In the genomic region with DNA sequence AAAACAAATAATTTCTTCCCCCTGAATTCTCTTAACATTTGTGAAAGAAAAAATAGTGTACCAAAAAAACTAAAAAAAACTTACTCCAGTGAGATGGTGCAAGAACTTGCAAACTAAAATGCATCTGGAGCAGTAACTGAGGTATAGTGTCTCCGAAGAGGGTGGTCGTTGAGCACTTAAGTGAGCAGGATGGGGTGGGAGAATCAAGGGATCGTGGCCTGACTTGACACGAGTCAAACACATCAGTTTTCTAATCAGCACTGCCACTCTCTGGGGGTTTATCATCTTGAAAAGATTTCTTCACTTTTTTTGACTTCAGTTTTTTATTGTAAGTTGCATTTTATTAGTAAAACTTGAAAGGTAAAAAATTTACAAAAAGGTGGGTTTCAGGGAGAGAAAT, we compare ENCODE assay signal across 21 cellular contexts. TPM values are rescaled to one million over a fixed set of nuclear protein-coding genes. Genes with fewer than 3 reads are reported as not detected.
DNase-seq lines count a peak whose midpoint lies in the region; ATAC-seq, FAIRE-seq and TF ChIP-seq lines count a peak whose summit lies in the region.
"Had no signal": no experiment of that assay in that cellular context is flagged by ENCODE, and none has a peak within 500 bp of the region (broad histone marks: within the 10 kb centered on the region; RNA-seq: fewer than 3 reads in every experiment).

No MANE protein-coding gene starts in this region.

- peaks cover 46% of the 10 kb centered on the region for H3K4me1 Mint-ChIP-seq in activated CD4-positive, alpha-beta memory T cell treated with anti-CD3 and anti-CD28 coated beads, Interleukin-2, amount 10 ng/mL, durations not matched to agents 7 days and 5 days
- peaks cover 36 to 77% of the 10 kb centered on the region in 2 donors for H3K4me1 Mint-ChIP-seq in immature natural killer cell

- H4K20me1 ChIP-seq in keratinocyte (ENCODE audit: control insufficient read depth, extremely low read depth, insufficient read depth, low read length), result no peaks in the 10 kb centered on the region

- DNase-seq in NCI-H82 (lab: John Stamatoyannopoulos, UW) (peak; percentile 2), NCI-H82 treated with DMSO at 0.1 percent for 48 hours (lab: John Stamatoyannopoulos, UW; ENCODE audit: unreplicated experiment) (no peak), HAP-1 (ENCODE audit: low spot score in 2 of 2) (peak in 1 of 2 experiments; percentile 19), keratinocyte (ENCODE audit: low read depth, low spot score) (no peak), omental fat pad (ENCODE audit: low spot score) (no peak), immature natural killer cell (no peak), dorsolateral prefrontal cortex (no peak)
- DNase-seq in activated CD4-positive, alpha-beta memory T cell treated with anti-CD3 and anti-CD28 coated beads, Interleukin-2, amount 10 ng/mL, durations not matched to agents 7 days and 5 days, result no peak
- DNase-seq: activated CD4-positive, CD25-positive, alpha-beta regulatory T cell; amygdala; heart left ventricle; left lung; NCI-H1105; NCI-H2227 treated with DMSO at 0.1 percent for 48 hours; stimulated activated CD4-positive, alpha-beta T cell treated with anti-CD3 and anti-CD28 coated beads, Interleukin-2, amount 100 ng/mL, for 48 hours had no signal

- peaks cover 27% of the 10 kb centered on the region for H3K9me3 Mint-ChIP-seq in activated CD4-positive, alpha-beta memory T cell treated with anti-CD3 and anti-CD28 coated beads, Interleukin-2, amount 10 ng/mL, durations not matched to agents 7 days and 5 days
- no peaks in the 10 kb centered on the region for H3K9me3 Mint-ChIP-seq in immature natural killer cell

- H3K27ac Mint-ChIP-seq in activated CD4-positive, alpha-beta memory T cell treated with anti-CD3 and anti-CD28 coated beads, Interleukin-2, amount 10 ng/mL, durations not matched to agents 7 days and 5 days, result no peak overlapping the region
- no peak overlapping the region for H3K27ac Mint-ChIP-seq in immature natural killer cell

- in situ Hi-C loops in HAP-1 (cut with MboI; ENCODE audit: low sequenced_read_pairs), result no loop called here

- peaks cover 67% of the 10 kb centered on the region for H3K36me3 Mint-ChIP-seq in activated CD4-positive, alpha-beta memory T cell treated with anti-CD3 and anti-CD28 coated beads, Interleukin-2, amount 10 ng/mL, durations not matched to agents 7 days and 5 days (ENCODE audit: low read depth)
- H3K36me3 Mint-ChIP-seq in immature natural killer cell, result no peaks in the 10 kb centered on the region

- CTCF ChIA-PET in activated CD4-positive, alpha-beta memory T cell treated with anti-CD3 and anti-CD28 coated beads, Interleukin-2, amount 10 ng/mL, durations not matched to agents 7 days and 5 days (lab: Charles Lee), result interaction anchor here (0.7 kb wide), 1 partner anchor 600 kb away, joined by 3 read pairs; no protein-coding TSS in a partner anchor

- no peaks in the 10 kb centered on the region for H3K27me3 Mint-ChIP-seq in activated CD4-positive, alpha-beta memory T cell treated with anti-CD3 and anti-CD28 coated beads, Interleukin-2, amount 10 ng/mL, durations not matched to agents 7 days and 5 days
- H3K27me3 Mint-ChIP-seq in immature natural killer cell (ENCODE audit: low read depth in 3 of 3), result peaks cover 0 to 3% (median 0%) of the 10 kb centered on the region in 3 donors

- H2AFZ ChIP-seq in keratinocyte (ENCODE audit: control insufficient read depth, low read length), result no peak overlapping the region

- no peaks in the 10 kb centered on the region for H3K27me3 ChIP-seq in HAP-1 (ENCODE audit: low read depth)
- no peaks in the 10 kb centered on the region for H3K27me3 ChIP-seq in keratinocyte (ENCODE audit: control insufficient read depth, extremely low read depth, insufficient read depth, low read length)
- H3K27me3 ChIP-seq in dorsolateral prefrontal cortex, result no peaks in the 10 kb centered on the region
- H3K27me3 ChIP-seq: heart left ventricle, left lung had no signal

- H3K36me3 ChIP-seq in HAP-1 (replicated peaks), result peaks cover 2% of the 10 kb centered on the region
- no peaks in the 10 kb centered on the region for H3K36me3 ChIP-seq in keratinocyte (ENCODE audit: control insufficient read depth in 2 of 2, extremely low read depth in 1 of 2, insufficient read depth in 2 of 2, low read length in 2 of 2)
- H3K36me3 ChIP-seq: heart left ventricle, left lung had no signal

- no peak for ATAC-seq in omental fat pad (ENCODE audit: low FRiP score)
- ATAC-seq: heart left ventricle, left lung, sciatic nerve had no signal

- intact Hi-C loops in dorsolateral prefrontal cortex (cut with DNase I), result no loop called here

- no peaks in the 10 kb centered on the region for H3K9me1 ChIP-seq in keratinocyte (ENCODE audit: control insufficient read depth, extremely low read depth, insufficient read depth, low read length)

- H3K4me3 ChIP-seq in HAP-1 (peak overlapping the region; percentile 18), keratinocyte (ENCODE audit: control insufficient read depth in 2 of 3, extremely low read depth in 1 of 3, insufficient read depth in 2 of 3, low read depth in 1 of 3, low read length in 3 of 3) (no peak overlapping the region), dorsolateral prefrontal cortex (no peak overlapping the region)
- H3K4me3 ChIP-seq: heart left ventricle, left lung, SK-N-MC had no signal

- H3K9ac ChIP-seq in keratinocyte (ENCODE audit: control insufficient read depth, extremely low read depth, insufficient read depth, low read length), result no peak overlapping the region

- H3K9me3 ChIP-seq in HAP-1 (no peaks in the 10 kb centered on the region), keratinocyte (ENCODE audit: control insufficient read depth, low read depth, low read length) (no peaks in the 10 kb centered on the region)
- H3K9me3 ChIP-seq: heart left ventricle had no signal

- H3K4me3 Mint-ChIP-seq in activated CD4-positive, alpha-beta memory T cell treated with anti-CD3 and anti-CD28 coated beads, Interleukin-2, amount 10 ng/mL, durations not matched to agents 7 days and 5 days, result peak overlapping the region; percentile 6
- peak overlapping the region in 2 of 5 donors; percentile 2 to 46 for H3K4me3 Mint-ChIP-seq in immature natural killer cell

- FAIRE-seq in keratinocyte (lab: Jason Lieb, UNC), result no peak
- FAIRE-seq: colon, GM18507 had no signal

- H3K4me1 ChIP-seq in HAP-1, result peaks cover 20% of the 10 kb centered on the region
- peaks cover 8% of the 10 kb centered on the region for H3K4me1 ChIP-seq in keratinocyte (ENCODE audit: control insufficient read depth, extremely low read depth, insufficient read depth, low read length)

- dilution Hi-C loops in keratinocyte (cut with MboI; ENCODE audit: extremely low pct_ligation_motif_present, low sequenced_read_pairs), result no loop called here

- TF ChIP-seq CTCF in keratinocyte (optimal IDR thresholded peaks at IDR 0.05 in 1 of 3, IDR thresholded peaks at IDR 0.05 in 1 of 3, conservative IDR thresholded peaks at IDR 0.05 in 1 of 3; ENCODE audit: extremely low read depth in 1 of 3, insufficient read depth in 2 of 3, low read length in 3 of 3), result no peak
- no peak for TF ChIP-seq CTCF in omental fat pad (IDR thresholded peaks at IDR 0.05)
- no peak for TF ChIP-seq CTCF in dorsolateral prefrontal cortex (IDR thresholded peaks at IDR 0.05 in 54 of 56, conservative IDR thresholded peaks at IDR 0.05 in 2 of 56; ENCODE audit: low read depth in 1 of 56, partially characterized antibody in 56 of 56)

- H3K27ac ChIP-seq in keratinocyte (ENCODE audit: control insufficient read depth, insufficient read depth, low read length) (no peak overlapping the region), dorsolateral prefrontal cortex (no peak overlapping the region)
- H3K27ac ChIP-seq: 22Rv1, epithelial cell of prostate, heart left ventricle, left lung, SK-N-MC had no signal

- H3K4me2 ChIP-seq in keratinocyte (ENCODE audit: control insufficient read depth, extremely low read depth, insufficient read depth, low read depth, low read length), result peak overlapping the region; percentile 40

- H3K79me2 ChIP-seq in keratinocyte (ENCODE audit: control insufficient read depth, insufficient read depth, low read length), result peaks cover 64% of the 10 kb centered on the region

- POLR2A ChIA-PET in activated CD4-positive, alpha-beta memory T cell treated with anti-CD3 and anti-CD28 coated beads, Interleukin-2, amount 10 ng/mL, durations not matched to agents 7 days and 5 days (lab: Charles Lee), result interaction anchor here (0.8 kb wide), 1 partner anchor 101 kb away, joined by 3 read pairs; a partner anchor contains a TSS

RNA-seq across cellular contexts. Expression of a gene that starts 2.5 kb away (rescaled TPM):
- 10 to 100 TPM in 1 of 2 experiments, 1 to 10 TPM in 1; 8.4 to 10.5 TPM for total RNA-seq in activated CD4-positive, alpha-beta memory T cell treated with anti-CD3 and anti-CD28 coated beads, Interleukin-2, amount 10 ng/mL, durations not matched to agents 7 days and 5 days
- 3.1 to 4.7 TPM (median 4.3 TPM) in 3 replicates for polyA plus RNA-seq in keratinocyte
- polyA plus RNA-seq in keratinocyte (2011; ENCODE audit: low read depth), result 3.5 TPM
- polyA plus RNA-seq in keratinocyte (2011; cell fraction: cytosol; rRNA removed), result 1.5 and 2.9 TPM in 2 replicates
- polyA plus RNA-seq in keratinocyte (2011; cell fraction: nucleus; rRNA removed), result 8.3 and 8.8 TPM in 2 replicates
- polyA plus RNA-seq in keratinocyte (2012; ENCODE audit: low replicate concordance), result 2.1 and 3.3 TPM in 2 replicates
- polyA minus RNA-seq in keratinocyte, result 1.6 to 3.8 TPM (median 2.0 TPM) in 3 replicates
- polyA minus RNA-seq in keratinocyte (2011; cell fraction: cytosol; rRNA and poly(A)+ RNA removed), result 2.5 TPM
- 3.6 and 6.8 TPM in 2 replicates for polyA minus RNA-seq in keratinocyte (2011; cell fraction: nucleus; rRNA and poly(A)+ RNA removed)
- 10 to 100 TPM in 1 of 4 donors, 1 to 10 TPM in 3; 2.4 to 12.9 (median 5.8) TPM for total RNA-seq in omental fat pad
- polyA plus RNA-seq in immature natural killer cell, result 1 to 10 TPM; 1.8 to 3.2 (median 2.1) TPM
- total RNA-seq in dorsolateral prefrontal cortex, result 10 to 100 TPM; 15.4 to 66.1 (median 37.2) TPM
